Comparison of ENCODE assay signal across 31 cellular contexts in genomic region chr5:109653042-109653441, GRCh38.
"Had no signal": no experiment of that assay in that cellular context is flagged by ENCODE, and none has a peak within 500 bp of the region (broad histone marks: within the 10 kb centered on the region; RNA-seq: fewer than 3 reads in every experiment).

No MANE protein-coding gene starts in this region.

- H3K27me3 ChIP-seq: hepatocyte, neutrophil, stomach, testis, thyroid gland, transverse colon, upper lobe of left lung, vagina had no signal

- H3K4me3 Mint-ChIP-seq: naive thymus-derived CD4-positive, alpha-beta T cell; natural killer cell treated with Interleukin-12 subunit alpha and Interleukin-12 subunit beta and Interleukin-15 and Interleukin-18, amount 100 ng/mL, for 72 hours; neural crest cell; stimulated activated naive B cell treated with anti-CD40 and anti-IgM and Interleukin-4, amounts not matched to agents 10 μg/mL and 1 μg/mL and 100 μg/mL, for 72 hours had no signal

- H2AFZ ChIP-seq: hepatocyte had no signal

- ATAC-seq: left colon; mucosa of descending colon; naive thymus-derived CD4-positive, alpha-beta T cell; natural killer cell treated with Interleukin-12 subunit alpha and Interleukin-12 subunit beta and Interleukin-15 and Interleukin-18, amount 100 ng/mL, for 72 hours; right cardiac atrium; sciatic nerve; stimulated activated naive B cell treated with anti-CD40 and anti-IgM and Interleukin-4, amounts not matched to agents 10 μg/mL and 1 μg/mL and 100 μg/mL, for 72 hours; stimulated activated naive CD8-positive, alpha-beta T cell treated with anti-CD3 and anti-CD28 coated beads, Interleukin-15, Interleukin-2, amounts not matched to agents 100 U/mL and 50 U/mL, for 24 hours had no signal

- H3K79me2 ChIP-seq: hepatocyte had no signal

- H3K27ac ChIP-seq: hepatocyte, left ventricle myocardium inferior, neutrophil, prostate gland, skin epidermis, stomach, thyroid gland, transverse colon, upper lobe of left lung, vagina had no signal

- H3K27ac Mint-ChIP-seq: naive thymus-derived CD4-positive, alpha-beta T cell; natural killer cell treated with Interleukin-12 subunit alpha and Interleukin-12 subunit beta and Interleukin-15 and Interleukin-18, amount 100 ng/mL, for 72 hours; stimulated activated naive B cell treated with anti-CD40 and anti-IgM and Interleukin-4, amounts not matched to agents 10 μg/mL and 1 μg/mL and 100 μg/mL, for 72 hours had no signal

- H3K9me3 ChIP-seq: left ventricle myocardium inferior, mucosa of descending colon, neutrophil, prostate gland, stomach, testis, thyroid gland, transverse colon, upper lobe of left lung, vagina had no signal

- H3K4me1 ChIP-seq: left ventricle myocardium inferior, prostate gland, stomach, thyroid gland, vagina had no signal

- H3K4me3 ChIP-seq: hepatocyte, left ventricle myocardium inferior, lung, mucosa of descending colon, prostate gland, skin epidermis, stomach, testis, thyroid gland, transverse colon, upper lobe of left lung, vagina had no signal

- H3K36me3 Mint-ChIP-seq: naive thymus-derived CD4-positive, alpha-beta T cell; natural killer cell treated with Interleukin-12 subunit alpha and Interleukin-12 subunit beta and Interleukin-15 and Interleukin-18, amount 100 ng/mL, for 72 hours; stimulated activated naive B cell treated with anti-CD40 and anti-IgM and Interleukin-4, amounts not matched to agents 10 μg/mL and 1 μg/mL and 100 μg/mL, for 72 hours had no signal

- H3K36me3 ChIP-seq: left ventricle myocardium inferior, neutrophil, prostate gland, stomach, thyroid gland, transverse colon, upper lobe of left lung, vagina had no signal

- DNase-seq: islet precursor cell; kidney glomerular epithelial cell; left colon; left ventricle myocardium inferior; midbrain; mucosa of descending colon; naive thymus-derived CD4-positive, alpha-beta T cell; occipital lobe; posterior cingulate gyrus; retina; right cardiac atrium; stimulated activated CD4-positive, alpha-beta T cell treated with anti-CD3 and anti-CD28 coated beads, Interleukin-12 subunit alpha, Interleukin-12 subunit beta, amount 100 ng/mL, for 4 hours; stimulated activated CD4-positive, alpha-beta T cell treated with anti-CD3 and anti-CD28 coated beads, Interleukin-15, amount 100 ng/mL, for 24 hours; stimulated activated CD4-positive, alpha-beta T cell treated with anti-CD3 and anti-CD28 coated beads, Interleukin-2, amount 100 ng/mL, for 24 hours; stimulated activated CD4-positive, alpha-beta T cell treated with anti-CD3 and anti-CD28 coated beads, Interleukin-4, amount 100 ng/mL, for 1 hour; stimulated activated naive B cell treated with anti-CD40 and anti-IgM and Interleukin-4, amounts not matched to agents 10 μg/mL and 1 μg/mL and 100 μg/mL, for 72 hours; stimulated activated naive CD8-positive, alpha-beta T cell treated with anti-CD3 and anti-CD28 coated beads, Interleukin-15, Interleukin-2, amounts not matched to agents 100 U/mL and 50 U/mL, for 24 hours; stomach; testis; transverse colon; upper lobe of left lung had no signal

- H3K4me2 ChIP-seq: hepatocyte had no signal

- H3K9me3 Mint-ChIP-seq: naive thymus-derived CD4-positive, alpha-beta T cell; natural killer cell treated with Interleukin-12 subunit alpha and Interleukin-12 subunit beta and Interleukin-15 and Interleukin-18, amount 100 ng/mL, for 72 hours; neural crest cell; stimulated activated naive B cell treated with anti-CD40 and anti-IgM and Interleukin-4, amounts not matched to agents 10 μg/mL and 1 μg/mL and 100 μg/mL, for 72 hours had no signal
